In genomic region chr17:81665205-81666091, GRCh38 we compare ENCODE assay signal across 8 cellular contexts. TPM values are rescaled to one million over a fixed set of nuclear protein-coding genes. Genes with fewer than 3 reads are reported as not detected.
A peak's percentile ranks its signal among the peaks of the same experiment; 100 is the strongest.
DNase-seq lines count a peak whose midpoint lies in the region; ATAC-seq, FAIRE-seq and TF ChIP-seq lines count a peak whose summit lies in the region.

No MANE protein-coding gene starts in this region.

- DNase-seq in NCI-H345 (lab: John Stamatoyannopoulos, UW) (peak; percentile 24), NCI-H345 treated with DMSO at 0.1 percent for 48 hours (lab: John Stamatoyannopoulos, UW; ENCODE audit: unreplicated experiment) (no peak), KG1 (lab: John Stamatoyannopoulos, UW) (peak; percentile 44), endothelial cell of umbilical vein (ENCODE audit: low read depth, low spot score) (no peak), transverse colon (peak; percentile 39), MV-4-11 (lab: John Stamatoyannopoulos, UW) (no peak)
- DNase-seq in activated CD4-positive, alpha-beta T cell treated with anti-CD3 and anti-CD28 coated beads, Interleukin-2, amount 50 U/mL, for 1 hour, result peak; percentile 44
- DNase-seq in natural killer cell treated with Interleukin-12 subunit alpha and Interleukin-12 subunit beta and Interleukin-15 and Interleukin-18, amount 100 ng/mL, for 72 hours (ENCODE audit: low spot score), result no peak

- peak overlapping the region; percentile 93 for H3K4me3 Mint-ChIP-seq in natural killer cell treated with Interleukin-12 subunit alpha and Interleukin-12 subunit beta and Interleukin-15 and Interleukin-18, amount 100 ng/mL, for 72 hours

- no peaks in the 10 kb centered on the region for H3K9me3 Mint-ChIP-seq in natural killer cell treated with Interleukin-12 subunit alpha and Interleukin-12 subunit beta and Interleukin-15 and Interleukin-18, amount 100 ng/mL, for 72 hours

- peak; percentile 29 to 64 for ATAC-seq in natural killer cell treated with Interleukin-12 subunit alpha and Interleukin-12 subunit beta and Interleukin-15 and Interleukin-18, amount 100 ng/mL, for 72 hours

- no peaks in the 10 kb centered on the region for H3K27me3 ChIP-seq in endothelial cell of umbilical vein (ENCODE audit: control insufficient read depth in 2 of 2, insufficient read depth in 2 of 2, low read length in 2 of 2)
- H3K27me3 ChIP-seq in transverse colon, result no peaks in the 10 kb centered on the region

- H3K9me3 ChIP-seq in endothelial cell of umbilical vein (replicated peaks; ENCODE audit: control insufficient read depth, insufficient read depth, low read length), result no peaks in the 10 kb centered on the region
- H3K9me3 ChIP-seq in transverse colon, result no peaks in the 10 kb centered on the region

- H3K4me1 ChIP-seq in endothelial cell of umbilical vein (ENCODE audit: control insufficient read depth, extremely low read depth, insufficient read depth, low read length) (peaks cover 18% of the 10 kb centered on the region), transverse colon (peaks cover 10 to 22% (median 20%) of the 10 kb centered on the region in 4 donors)

- peaks cover 0 to 12% of the 10 kb centered on the region in 2 experiments for H3K36me3 ChIP-seq in endothelial cell of umbilical vein (ENCODE audit: control insufficient read depth in 2 of 2, extremely low read depth in 1 of 2, insufficient read depth in 2 of 2, low read length in 2 of 2)
- H3K36me3 ChIP-seq in transverse colon, result peaks cover 0 to 4% (median 0%) of the 10 kb centered on the region in 4 donors

- no peaks in the 10 kb centered on the region for H4K20me1 ChIP-seq in endothelial cell of umbilical vein (replicated peaks; ENCODE audit: control insufficient read depth, extremely low read depth, insufficient read depth, low read length)

- H3K4me3 ChIP-seq in endothelial cell of umbilical vein (replicated peaks in 1 of 3; ENCODE audit: insufficient read depth in 1 of 3, low read depth in 1 of 3, low read length in 3 of 3), result peak overlapping the region; percentile 21 to 76 (median 64)
- H3K4me3 ChIP-seq in transverse colon, result peak overlapping the region; percentile 95 to 98 (median 96)

- peak; percentile 56 for FAIRE-seq in endothelial cell of umbilical vein (lab: Jason Lieb, UNC)

- peak overlapping the region; percentile 91 to 96 for H3K27ac Mint-ChIP-seq in natural killer cell treated with Interleukin-12 subunit alpha and Interleukin-12 subunit beta and Interleukin-15 and Interleukin-18, amount 100 ng/mL, for 72 hours

- dilution Hi-C loops in endothelial cell of umbilical vein (cut with MboI; ENCODE audit: extremely low pct_ligation_motif_present, low sequenced_read_pairs), result no loop called here

- no peaks in the 10 kb centered on the region for H3K36me3 Mint-ChIP-seq in natural killer cell treated with Interleukin-12 subunit alpha and Interleukin-12 subunit beta and Interleukin-15 and Interleukin-18, amount 100 ng/mL, for 72 hours

- in situ Hi-C loops in transverse colon (cut with MboI; ENCODE audit: low pct_ligation_motif_present in 1 of 4, low pct_unique_long_range_greater_than_20kb in 1 of 4, low sequenced_read_pairs in 3 of 4), result no loop called here

- H3K27ac ChIP-seq in endothelial cell of umbilical vein (ENCODE audit: insufficient read depth, low read depth, low read length) (peak overlapping the region; percentile 36), transverse colon (peak overlapping the region; percentile 90 to 94 (median 92))

- peak overlapping the region; percentile 13 for H2AFZ ChIP-seq in endothelial cell of umbilical vein (ENCODE audit: low read depth, low read length)

- peak overlapping the region; percentile 69 for H3K9ac ChIP-seq in endothelial cell of umbilical vein (replicated peaks; ENCODE audit: extremely low read depth, insufficient read depth, low read length)

- TF ChIP-seq CTCF in endothelial cell of umbilical vein (IDR thresholded peaks at IDR 0.05; ENCODE audit: extremely low read depth in 1 of 2, insufficient read depth in 1 of 2, low read depth in 1 of 2, low read length in 2 of 2), result no peak
- TF ChIP-seq CTCF in transverse colon (IDR thresholded peaks at IDR 0.05), result no peak

- 45% methylated on average over 24 of the region's 30 CpGs; no CpG with 5 or more reads in 1 of the 2 donors for WGBS in transverse colon (ENCODE audit: low coverage in 1 of 2), 2 donors

- no peaks in the 10 kb centered on the region for H3K27me3 Mint-ChIP-seq in natural killer cell treated with Interleukin-12 subunit alpha and Interleukin-12 subunit beta and Interleukin-15 and Interleukin-18, amount 100 ng/mL, for 72 hours

- H3K4me1 Mint-ChIP-seq in natural killer cell treated with Interleukin-12 subunit alpha and Interleukin-12 subunit beta and Interleukin-15 and Interleukin-18, amount 100 ng/mL, for 72 hours (ENCODE audit: low read depth in 2 of 2), result peaks cover 23 to 24% of the 10 kb centered on the region in 2 donors

- peak; percentile 16 for TF ChIP-seq POLR2A in endothelial cell of umbilical vein (IDR thresholded peaks at IDR 0.05; ENCODE audit: low read depth, low read length)
- no peak for TF ChIP-seq POLR2A in transverse colon (IDR thresholded peaks at IDR 0.05)

- intact Hi-C loops in endothelial cell of umbilical vein (cut with micrococcal nuclease), result loop anchor here (1.0 to 2.0 kb wide), 2 partner anchors 19 to 29 kb away; partner anchors contain the start of genes HGS, NPLOC4 and TSPAN10
- intact Hi-C loops in transverse colon (cut with DNase I; ENCODE audit: low total_unique reads), result no loop called here

- no TSS peak for BruUV-seq in endothelial cell of umbilical vein (replicated peaks; lab: Mats Ljungman, UMichigan)

- CTCF ChIA-PET in endothelial cell of umbilical vein (lab: Charles Lee), result interaction anchor here (1.0 kb wide), 1 partner anchor 29 kb away, joined by 3 read pairs; no protein-coding TSS in a partner anchor

- POLR2A ChIA-PET in endothelial cell of umbilical vein (lab: Charles Lee), result no interaction called here

- H3K9me1 ChIP-seq in endothelial cell of umbilical vein (replicated peaks; ENCODE audit: control insufficient read depth, extremely low read depth, insufficient read depth, low read length), result no peaks in the 10 kb centered on the region

- peaks cover 21% of the 10 kb centered on the region for H3K79me2 ChIP-seq in endothelial cell of umbilical vein (ENCODE audit: control insufficient read depth, insufficient read depth, low read length)

- H3K4me2 ChIP-seq in endothelial cell of umbilical vein (ENCODE audit: insufficient read depth, low read length), result peak overlapping the region; percentile 72

- no peak for TF ChIP-seq EP300 in transverse colon (IDR thresholded peaks at IDR 0.05; ENCODE audit: low read depth)

RNA-seq across cellular contexts. Expression of gene OXLD1, which starts 1.0 kb away (rescaled TPM):
- total RNA-seq in endothelial cell of umbilical vein, result 18.5 and 20.1 TPM in 2 replicates
- 35.2 and 47.6 TPM in 2 replicates for polyA plus RNA-seq in endothelial cell of umbilical vein
- 17.9 and 30.2 TPM in 2 replicates for polyA plus RNA-seq in endothelial cell of umbilical vein (2011; cell fraction: cytosol; rRNA removed)
- polyA plus RNA-seq in endothelial cell of umbilical vein (2011; cell fraction: nucleus; rRNA removed), result 26.7 and 30.7 TPM in 2 replicates
- 16.8 and 22.3 TPM in 2 replicates for polyA plus RNA-seq in endothelial cell of umbilical vein (2012)
- polyA minus RNA-seq in endothelial cell of umbilical vein, result 7.7 and 9.5 TPM in 2 replicates
- polyA minus RNA-seq in endothelial cell of umbilical vein (2011; cell fraction: cytosol; rRNA and poly(A)+ RNA removed), result 19.2 TPM
- 2.4 and 4.7 TPM in 2 replicates for polyA minus RNA-seq in endothelial cell of umbilical vein (2011; cell fraction: nucleus; rRNA and poly(A)+ RNA removed)
- 10 to 100 TPM; 35.2 to 45.6 TPM for total RNA-seq in natural killer cell treated with Interleukin-12 subunit alpha and Interleukin-12 subunit beta and Interleukin-15 and Interleukin-18, amount 100 ng/mL, for 72 hours
- 10 to 100 TPM; 21.4 to 63.6 (median 41.2) TPM for total RNA-seq in transverse colon

RNA-seq across cellular contexts. Expression of gene CCDC137, which starts 1.1 kb away (rescaled TPM):
- total RNA-seq in endothelial cell of umbilical vein, result 32.2 and 32.7 TPM in 2 replicates
- 12.9 and 18.1 TPM in 2 replicates for polyA plus RNA-seq in endothelial cell of umbilical vein
- 15.1 and 17.5 TPM in 2 replicates for polyA plus RNA-seq in endothelial cell of umbilical vein (2011; cell fraction: cytosol; rRNA removed)
- polyA plus RNA-seq in endothelial cell of umbilical vein (2011; cell fraction: nucleus; rRNA removed), result 14.5 and 18.0 TPM in 2 replicates
- polyA plus RNA-seq in endothelial cell of umbilical vein (2012), result 19.9 and 25.1 TPM in 2 replicates
- 2.8 and 5.3 TPM in 2 replicates for polyA minus RNA-seq in endothelial cell of umbilical vein
- polyA minus RNA-seq in endothelial cell of umbilical vein (2011; cell fraction: cytosol; rRNA and poly(A)+ RNA removed), result 6.9 TPM
- 2.1 and 6.8 TPM in 2 replicates for polyA minus RNA-seq in endothelial cell of umbilical vein (2011; cell fraction: nucleus; rRNA and poly(A)+ RNA removed)
- 10 to 100 TPM; 38.0 to 90.1 TPM for total RNA-seq in natural killer cell treated with Interleukin-12 subunit alpha and Interleukin-12 subunit beta and Interleukin-15 and Interleukin-18, amount 100 ng/mL, for 72 hours
- total RNA-seq in transverse colon, result 10 to 100 TPM in 3 of 4 donors, 1 to 10 TPM in 1; 7.6 to 21.3 (median 13.5) TPM

RNA-seq across cellular contexts. Expression of gene PDE6G, which starts 9.1 kb away (rescaled TPM):
- total RNA-seq in endothelial cell of umbilical vein (1.4 and 1.8 TPM in 2 replicates), transverse colon (not detected)
- 3.7 and 5.1 TPM in 2 replicates for polyA plus RNA-seq in endothelial cell of umbilical vein
- polyA plus RNA-seq in endothelial cell of umbilical vein (2011; cell fraction: cytosol; rRNA removed), result 2.0 and 3.3 TPM in 2 replicates
- polyA plus RNA-seq in endothelial cell of umbilical vein (2011; cell fraction: nucleus; rRNA removed), result 0.37 and 0.60 TPM in 2 replicates
- polyA plus RNA-seq in endothelial cell of umbilical vein (2012), result 0.46 TPM in 1 of 2 replicates, not detected in the other
- 0.73 and 2.2 TPM in 2 replicates for polyA minus RNA-seq in endothelial cell of umbilical vein
- not detected for polyA minus RNA-seq in endothelial cell of umbilical vein (2011; cell fraction: cytosol; rRNA and poly(A)+ RNA removed)
- polyA minus RNA-seq in endothelial cell of umbilical vein (2011; cell fraction: nucleus; rRNA and poly(A)+ RNA removed), result not detected in 2 replicates
- 1 to 10 TPM; 4.8 to 8.9 TPM for total RNA-seq in natural killer cell treated with Interleukin-12 subunit alpha and Interleukin-12 subunit beta and Interleukin-15 and Interleukin-18, amount 100 ng/mL, for 72 hours

RNA-seq across cellular contexts. Expression of gene ARL16, which starts 18.1 kb away (rescaled TPM):
- total RNA-seq in endothelial cell of umbilical vein (40.5 and 41.4 TPM in 2 replicates), transverse colon (10 to 100 TPM; 16.3 to 52.0 (median 33.1) TPM)
- polyA plus RNA-seq in endothelial cell of umbilical vein, result 55.5 and 71.7 TPM in 2 replicates
- polyA plus RNA-seq in endothelial cell of umbilical vein (2011; cell fraction: cytosol; rRNA removed), result 67.4 and 79.5 TPM in 2 replicates
- 66.7 and 79.3 TPM in 2 replicates for polyA plus RNA-seq in endothelial cell of umbilical vein (2011; cell fraction: nucleus; rRNA removed)
- 42.1 and 44.0 TPM in 2 replicates for polyA plus RNA-seq in endothelial cell of umbilical vein (2012)
- polyA minus RNA-seq in endothelial cell of umbilical vein, result 29.3 and 29.5 TPM in 2 replicates
- polyA minus RNA-seq in endothelial cell of umbilical vein (2011; cell fraction: cytosol; rRNA and poly(A)+ RNA removed), result 10.9 TPM
- 12.7 and 14.1 TPM in 2 replicates for polyA minus RNA-seq in endothelial cell of umbilical vein (2011; cell fraction: nucleus; rRNA and poly(A)+ RNA removed)
- total RNA-seq in natural killer cell treated with Interleukin-12 subunit alpha and Interleukin-12 subunit beta and Interleukin-15 and Interleukin-18, amount 100 ng/mL, for 72 hours, result 10 to 100 TPM; 35.5 to 54.7 TPM

RNA-seq across cellular contexts. Expression of gene HGS, which starts 18.4 kb away (rescaled TPM):
- total RNA-seq in endothelial cell of umbilical vein (150 and 166 TPM in 2 replicates), transverse colon (100 to 1,000 TPM in 3 of 4 donors, 10 to 100 TPM in 1; 96.1 to 205 (median 150) TPM)
- polyA plus RNA-seq in endothelial cell of umbilical vein, result 191 and 229 TPM in 2 replicates
- 70.8 and 89.7 TPM in 2 replicates for polyA plus RNA-seq in endothelial cell of umbilical vein (2011; cell fraction: cytosol; rRNA removed)
- 602 and 650 TPM in 2 replicates for polyA plus RNA-seq in endothelial cell of umbilical vein (2011; cell fraction: nucleus; rRNA removed)
- polyA plus RNA-seq in endothelial cell of umbilical vein (2012), result 100 and 114 TPM in 2 replicates
- polyA minus RNA-seq in endothelial cell of umbilical vein, result 104 and 152 TPM in 2 replicates
- 38.8 TPM for polyA minus RNA-seq in endothelial cell of umbilical vein (2011; cell fraction: cytosol; rRNA and poly(A)+ RNA removed)
- polyA minus RNA-seq in endothelial cell of umbilical vein (2011; cell fraction: nucleus; rRNA and poly(A)+ RNA removed), result 120 and 170 TPM in 2 replicates
- 100 to 1,000 TPM; 140 to 220 TPM for total RNA-seq in natural killer cell treated with Interleukin-12 subunit alpha and Interleukin-12 subunit beta and Interleukin-15 and Interleukin-18, amount 100 ng/mL, for 72 hours

Comparison
In these comparisons a context has a peak if more than half of its experiments do, and no peak if none do; other contexts are left out.
1. DNase-seq: peak in NCI-H345 (single experiment), KG1 (single experiment), activated CD4-positive, alpha-beta T cell treated with anti-CD3 and anti-CD28 coated beads, Interleukin-2, amount 50 U/mL, for 1 hour (single experiment) and transverse colon (single experiment); none in NCI-H345 treated with DMSO at 0.1 percent for 48 hours (single experiment), endothelial cell of umbilical vein (single experiment), natural killer cell treated with Interleukin-12 subunit alpha and Interleukin-12 subunit beta and Interleukin-15 and Interleukin-18, amount 100 ng/mL, for 72 hours (single experiment) and MV-4-11 (single experiment).